ENCODE assay signal across 15 cellular contexts in genomic region chr2:192940767-192941166, GRCh38.
"Had no signal": no experiment of that assay in that cellular context is flagged by ENCODE, and none has a peak within 500 bp of the region (broad histone marks: within the 10 kb centered on the region; RNA-seq: fewer than 3 reads in every experiment).

No MANE protein-coding gene starts in this region.

- H3K27ac ChIP-seq: epithelial cell of prostate, skin epidermis, stomach, thoracic aorta, WERI-Rb-1 had no signal

- H3K4me3 ChIP-seq: lung, skin epidermis, stomach, thoracic aorta had no signal

- DNase-seq: activated CD4-positive, alpha-beta T cell treated with anti-CD3 and anti-CD28 coated beads for 4 hours; activated CD8-positive, alpha-beta memory T cell treated with anti-CD3 and anti-CD28 coated beads, Interleukin-2, amount 50 U/mL, for 4 hours; activated CD8-positive, alpha-beta T cell treated with anti-CD3 and anti-CD28 coated beads for 36 hours; activated naive CD4-positive, alpha-beta T cell; effector CD8-positive, alpha-beta T cell; left cardiac atrium; naive B cell; stomach; T1000; WERI-Rb-1 had no signal

- H3K9me3 ChIP-seq: thoracic aorta had no signal

- H3K4me1 ChIP-seq: stomach had no signal

- H3K36me3 ChIP-seq: stomach, thoracic aorta, WERI-Rb-1 had no signal

- FAIRE-seq: astrocyte had no signal

- H3K27me3 ChIP-seq: stomach had no signal
